Comparison of ENCODE assay signal across 2 cellular contexts in genomic region chr17:76462556-76463290, GRCh38.
TF ChIP-seq lines count a peak whose summit lies in the region.

No MANE protein-coding gene starts in this region.

TF ChIP-seq in HEK293, 187 proteins besides CTCF, POLR2A, EP300 and RAD21:
- no peak for TF ChIP-seq TSHZ1 (tag by site-specific recombination; IDR thresholded peaks at IDR 0.05; ENCODE audit: borderline replicate concordance)
- no peak for TF ChIP-seq ZNF658 (tag by site-specific recombination; IDR thresholded peaks at IDR 0.05)
- TF ChIP-seq KLF9 (tag by site-specific recombination; IDR thresholded peaks at IDR 0.05; ENCODE audit: low read depth), result 0 out of 2 replicates have a peak, but pooled peaks have one; percentile 12
- no peak for TF ChIP-seq KLF1 (tag by site-specific recombination; IDR thresholded peaks at IDR 0.05)
- no peak for TF ChIP-seq ZNF791 (tag by site-specific recombination; IDR thresholded peaks at IDR 0.05)
- TF ChIP-seq ZNF623 (tag by site-specific recombination; IDR thresholded peaks at IDR 0.05), result no peak
- TF ChIP-seq BCL6B (tag by site-specific recombination; IDR thresholded peaks at IDR 0.05), result no peak
- TF ChIP-seq ZNF394 (tag by site-specific recombination; IDR thresholded peaks at IDR 0.05; ENCODE audit: borderline replicate concordance), result no peak

TF ChIP-seq in H1, 55 proteins besides CTCF, POLR2A, EP300 and RAD21:
- TF ChIP-seq RFX5 (IDR thresholded peaks at IDR 0.05; ENCODE audit: borderline replicate concordance, low read depth, low read length) (no peak), ATF3 (IDR thresholded peaks at IDR 0.05; ENCODE audit: insufficient read depth, low read depth, low read length) (no peak), BRCA1 (IDR thresholded peaks at IDR 0.05; ENCODE audit: low read depth, low read length) (no peak), SIRT6 (IDR thresholded peaks at IDR 0.05; ENCODE audit: low read length) (no peak), SP1 (IDR thresholded peaks at IDR 0.05; ENCODE audit: low read depth, low read length) (no peak), USF2 (IDR thresholded peaks at IDR 0.05; ENCODE audit: low read length) (no peak), CHD2 (IDR thresholded peaks at IDR 0.05; ENCODE audit: low read length) (no peak), HDAC6 (IDR thresholded peaks at IDR 0.05; ENCODE audit: low read depth, low read length) (no peak), SUZ12 (IDR thresholded peaks at IDR 0.05; ENCODE audit: low read length) (no peak), SAP30 (IDR thresholded peaks at IDR 0.05; ENCODE audit: insufficient read depth, insufficient replicate concordance, low read length) (no peak), ATF2 (IDR thresholded peaks at IDR 0.05; ENCODE audit: low read length) (no peak), GTF2F1 (IDR thresholded peaks at IDR 0.05; ENCODE audit: borderline replicate concordance, low read depth, low read length) (no peak), EZH2 (IDR thresholded peaks at IDR 0.05; ENCODE audit: low read depth, low read length, severe bottlenecking) (no peak)
